ENCODE assay signal across 13 cellular contexts in the genomic region with DNA sequence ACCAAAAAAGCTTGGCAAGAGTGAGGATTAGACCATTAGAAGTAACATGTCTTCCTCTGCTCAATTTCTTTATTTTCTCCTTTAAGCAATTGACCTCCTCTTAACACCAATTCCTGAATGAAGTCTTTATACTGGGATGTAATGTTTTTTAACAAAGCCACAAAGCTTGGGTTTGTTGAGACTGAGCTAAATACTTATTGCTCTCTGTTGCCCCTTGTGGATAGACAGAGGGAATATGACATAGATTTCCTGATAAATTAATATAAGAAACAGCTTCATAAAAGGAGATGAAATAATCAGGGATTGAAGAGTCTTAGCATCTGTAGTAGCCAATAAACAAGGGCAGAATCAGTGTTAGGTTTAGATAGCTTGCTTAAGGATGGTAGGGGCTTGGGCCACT. TPM values are rescaled to one million over a fixed set of nuclear protein-coding genes. Genes with fewer than 3 reads are reported as not detected.
DNase-seq lines count a peak whose midpoint lies in the region; ATAC-seq, FAIRE-seq and TF ChIP-seq lines count a peak whose summit lies in the region.
"Had no signal": no experiment of that assay in that cellular context is flagged by ENCODE, and none has a peak within 500 bp of the region (broad histone marks: within the 10 kb centered on the region; RNA-seq: fewer than 3 reads in every experiment).

No MANE protein-coding gene starts in this region.

- H3K4me3 Mint-ChIP-seq in astrocyte (ENCODE audit: unreplicated experiment) = no peak overlapping the region
- H3K4me3 Mint-ChIP-seq: activated CD4-positive, alpha-beta memory T cell treated with anti-CD3 and anti-CD28 coated beads, Interleukin-2, amount 10 ng/mL, durations not matched to agents 7 days and 5 days; natural killer cell had no signal

- no peak overlapping the region for H3K9ac ChIP-seq in astrocyte (ENCODE audit: low read length)

- peak; percentile 49 for FAIRE-seq in astrocyte (lab: Jason Lieb, UNC)

- H3K4me3 ChIP-seq in AG10803 (ENCODE audit: low read length) (no peak overlapping the region), HFF-Myc (replicated peaks; ENCODE audit: low read depth, low read length) (no peak overlapping the region), astrocyte (ENCODE audit: insufficient read depth, low read depth, low read length) (no peak overlapping the region)
- H3K4me3 ChIP-seq: tibial artery had no signal

- peak; percentile 0 for DNase-seq in AG10803 (ENCODE audit: low read depth)
- no peak for DNase-seq in HFF-Myc (ENCODE audit: extremely low read depth, low read depth)
- DNase-seq in astrocyte (ENCODE audit: low read depth) = no peak
- DNase-seq in kidney glomerular epithelial cell (lab: John Stamatoyannopoulos, UW) = peak; percentile 0
- DNase-seq in NCI-H1436 treated with DMSO at 0.1 percent for 48 hours (lab: John Stamatoyannopoulos, UW) = no peak
- DNase-seq in C1 segment of cervical spinal cord (lab: John Stamatoyannopoulos, UW) = no peak
- no peak for DNase-seq in HuH-7 (ENCODE audit: low spot score)
- DNase-seq: activated CD4-positive, alpha-beta memory T cell treated with anti-CD3 and anti-CD28 coated beads, Interleukin-2, amount 10 ng/mL, durations not matched to agents 7 days and 5 days; anterior cingulate cortex; DMS79; natural killer cell; tibial artery had no signal

- no peaks in the 10 kb centered on the region for H3K36me3 ChIP-seq in astrocyte (ENCODE audit: insufficient read depth, low read length)
- H3K36me3 ChIP-seq: tibial artery had no signal

- TF ChIP-seq CTCF in AG10803 (conservative IDR thresholded peaks at IDR 0.05; ENCODE audit: low read length) (peak; percentile 26), HFF-Myc (IDR thresholded peaks at IDR 0.05; ENCODE audit: low read depth, low read length, missing control alignments) (peak; percentile 18), astrocyte (IDR thresholded peaks at IDR 0.05; ENCODE audit: insufficient read depth, low read depth, low read length) (peak; percentile 14)

- no peaks in the 10 kb centered on the region for H3K36me3 Mint-ChIP-seq in astrocyte (ENCODE audit: low read depth, unreplicated experiment)

- H3K9me3 ChIP-seq in astrocyte (ENCODE audit: insufficient read depth, low read depth, low read length) = no peaks in the 10 kb centered on the region

- H3K4me1 ChIP-seq in astrocyte (ENCODE audit: insufficient read depth, low read length) = no peaks in the 10 kb centered on the region
- H3K4me1 ChIP-seq: tibial artery had no signal

- no peaks in the 10 kb centered on the region for H3K79me2 ChIP-seq in astrocyte (ENCODE audit: insufficient read depth, low read length)

- H2AFZ ChIP-seq in astrocyte (ENCODE audit: low read depth, low read length) = no peak overlapping the region

- no peaks in the 10 kb centered on the region for H3K9me3 Mint-ChIP-seq in astrocyte (ENCODE audit: unreplicated experiment)
- H3K9me3 Mint-ChIP-seq: activated CD4-positive, alpha-beta memory T cell treated with anti-CD3 and anti-CD28 coated beads, Interleukin-2, amount 10 ng/mL, durations not matched to agents 7 days and 5 days had no signal

- ATAC-seq in GM18520 (IDR thresholded peaks at IDR 0.05; ENCODE audit: unreplicated experiment) = no peak
- ATAC-seq: natural killer cell had no signal

- no peaks in the 10 kb centered on the region for H3K27me3 ChIP-seq in astrocyte (ENCODE audit: insufficient read depth, low read length)
- H3K27me3 ChIP-seq: tibial artery had no signal

- H3K27ac Mint-ChIP-seq in astrocyte (ENCODE audit: unreplicated experiment) = no peak overlapping the region
- H3K27ac Mint-ChIP-seq: activated CD4-positive, alpha-beta memory T cell treated with anti-CD3 and anti-CD28 coated beads, Interleukin-2, amount 10 ng/mL, durations not matched to agents 7 days and 5 days; natural killer cell had no signal

- peaks cover 3% of the 10 kb centered on the region for H3K4me1 Mint-ChIP-seq in astrocyte (ENCODE audit: low read depth, unreplicated experiment)
- H3K4me1 Mint-ChIP-seq: activated CD4-positive, alpha-beta memory T cell treated with anti-CD3 and anti-CD28 coated beads, Interleukin-2, amount 10 ng/mL, durations not matched to agents 7 days and 5 days; natural killer cell had no signal

- H3K4me2 ChIP-seq in astrocyte (ENCODE audit: low read length) = no peak overlapping the region

- no peaks in the 10 kb centered on the region for H4K20me1 ChIP-seq in astrocyte (ENCODE audit: insufficient read depth, low read length)

- H3K27ac ChIP-seq in astrocyte (ENCODE audit: low read depth, low read length) = no peak overlapping the region
- H3K27ac ChIP-seq: tibial artery had no signal

- no peaks in the 10 kb centered on the region for H3K27me3 Mint-ChIP-seq in astrocyte (ENCODE audit: low read depth, unreplicated experiment)

RNA-seq across cellular contexts. Expression of a gene that starts 57.6 kb away (rescaled TPM):
- total RNA-seq in astrocyte = 1.2 and 1.5 TPM in 2 replicates
- total RNA-seq: activated CD4-positive, alpha-beta memory T cell treated with anti-CD3 and anti-CD28 coated beads, Interleukin-2, amount 10 ng/mL, durations not matched to agents 7 days and 5 days; natural killer cell had no signal

Comparison
In these comparisons a context has a peak if more than half of its experiments do, and no peak if none do; other contexts are left out.
1. DNase-seq: peak in AG10803 (single experiment) and kidney glomerular epithelial cell (single experiment); none in HFF-Myc (single experiment), astrocyte (single experiment), NCI-H1436 treated with DMSO at 0.1 percent for 48 hours (single experiment), C1 segment of cervical spinal cord (0 of 14) and HuH-7 (single experiment).
2. Peak in every context shown above with its lines, with median percentiles within 50 percentile points of each other: CTCF ChIP-seq.